Comparison of ENCODE assay signal across 26 cellular contexts in the genomic region with DNA sequence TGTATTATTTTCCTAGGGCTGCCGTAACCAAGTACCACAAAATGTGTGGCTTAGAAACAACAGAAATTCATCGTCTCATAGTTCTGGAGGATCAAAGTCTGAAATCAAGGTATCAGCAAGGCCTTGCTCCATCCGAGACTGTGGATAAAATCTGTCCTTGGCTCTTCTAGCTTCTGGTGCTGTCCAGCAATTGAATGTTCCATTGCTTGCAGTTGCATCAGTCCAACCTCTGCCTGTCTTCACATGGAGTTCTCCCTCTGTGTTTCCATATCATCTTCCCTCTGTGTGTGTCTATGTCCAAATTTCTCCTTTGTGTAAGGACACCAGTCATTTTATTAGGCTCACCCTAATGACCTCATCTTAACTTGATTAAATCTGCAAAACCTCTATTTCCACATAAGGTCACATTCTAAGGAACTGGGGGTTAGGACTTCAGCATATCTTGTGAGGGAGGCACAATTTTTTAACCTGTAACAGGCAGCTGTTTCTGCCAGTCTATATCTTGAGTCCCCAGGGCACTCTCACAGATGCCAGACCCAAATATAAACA.
DNase-seq lines count a peak whose midpoint lies in the region; ATAC-seq, FAIRE-seq and TF ChIP-seq lines count a peak whose summit lies in the region.
"Had no signal": no experiment of that assay in that cellular context is flagged by ENCODE, and none has a peak within 500 bp of the region (broad histone marks: within the 10 kb centered on the region; RNA-seq: fewer than 3 reads in every experiment).

No MANE protein-coding gene starts in this region.

- CTCF ChIA-PET in HEK293 (lab: Yijun Ruan, JAX): interaction anchor here (0.6 kb wide), 4 partner anchors 41 to 832 kb away, joined by 3 read pairs; no protein-coding TSS in a partner anchor

- no peak for ATAC-seq in GM19035 (IDR thresholded peaks at IDR 0.05; ENCODE audit: unreplicated experiment)
- ATAC-seq: HepG2; left colon; Right ventricle myocardium inferior; stimulated activated naive B cell treated with anti-CD40 and anti-IgM and Interleukin-4, amounts not matched to agents 10 μg/mL and 1 μg/mL and 100 μg/mL, for 72 hours had no signal

- H3K9me3 ChIP-seq in HEK293 (ENCODE audit: control insufficient read depth, insufficient read depth, low read depth, low read length) (no peaks in the 10 kb centered on the region), neutrophil (no peaks in the 10 kb centered on the region)
- H3K9me3 ChIP-seq: Caco-2 had no signal

- TF ChIP-seq CTCF in HEK293 (tag by site-specific recombination; IDR thresholded peaks at IDR 0.05) (no peak), choroid plexus epithelial cell (conservative IDR thresholded peaks at IDR 0.05; ENCODE audit: low read depth, low read length) (no peak), neutrophil (IDR thresholded peaks at IDR 0.05) (no peak)

- no peaks in the 10 kb centered on the region for H3K27me3 ChIP-seq in neutrophil

- H3K4me3 ChIP-seq in HEK293 (ENCODE audit: low read depth, low read length): no peak overlapping the region
- no peak overlapping the region for H3K4me3 ChIP-seq in choroid plexus epithelial cell (ENCODE audit: low read depth, low read length)
- no peak overlapping the region for H3K4me3 ChIP-seq in neutrophil (ENCODE audit: low read depth in 1 of 2, low read length in 1 of 2)
- H3K4me3 ChIP-seq: PC-9 had no signal

- H3K27ac ChIP-seq in HEK293 (ENCODE audit: extremely low read depth, low read depth, low read length) (no peak overlapping the region), neutrophil (peak overlapping the region; percentile 79)
- H3K27ac ChIP-seq: PC-9 had no signal

- H3K36me3 ChIP-seq in HEK293 (ENCODE audit: control insufficient read depth in 2 of 2, insufficient read depth in 1 of 2, low read length in 2 of 2) (no peaks in the 10 kb centered on the region), neutrophil (no peaks in the 10 kb centered on the region)

- no peaks in the 10 kb centered on the region for H3K4me1 ChIP-seq in HEK293 (ENCODE audit: control insufficient read depth, insufficient read depth, low read length)
- H3K4me1 ChIP-seq in neutrophil (ENCODE audit: control insufficient read depth in 1 of 2, insufficient read depth in 1 of 2, low read depth in 1 of 2, low read length in 1 of 2): peaks cover 64 to 67% of the 10 kb centered on the region in 2 experiments
- H3K4me1 ChIP-seq: Caco-2 had no signal

- DNase-seq in SW480 (ENCODE audit: low spot score) (peak; percentile 23), choroid plexus epithelial cell (ENCODE audit: low read depth) (peak; percentile 35), NCI-H524 treated with DMSO at 0.1 percent for 48 hours (lab: John Stamatoyannopoulos, UW) (no peak), urothelium cell line (ENCODE audit: low spot score) (no peak)
- DNase-seq: activated B cell treated with CpG ODN at 0.5 μM for 24 hours; activated CD4-positive, alpha-beta T cell treated with anti-CD3 and anti-CD28 coated beads, Interleukin-2, amount 10 ng/mL, durations not matched to agents 7 days and 5 days; activated gamma-delta T cell treated with Interleukin-2 at 50 U/mL for 16 hours; activated T-cell treated with anti-CD3 and anti-CD28 coated beads, Interleukin-2, amount 50 U/mL, for 24 hours; Caco-2; left colon; mammary epithelial cell; NCI-H1694; NCI-H2171; NCI-H510A treated with DMSO at 0.1 percent for 48 hours; PC-9; small intestine; stimulated activated naive B cell treated with anti-CD40 and anti-IgM and Interleukin-4, amounts not matched to agents 10 μg/mL and 1 μg/mL and 100 μg/mL, for 72 hours; substantia nigra; T-helper 9 cell had no signal

- POLR2A ChIA-PET in HEK293 (lab: Yijun Ruan, JAX): no interaction called here

- no peak for FAIRE-seq in urothelium cell line (lab: Jason Lieb, UNC)
- FAIRE-seq: endothelial cell of umbilical vein, G401.6, HepG2, small intestine had no signal

TF ChIP-seq in HEK293, 187 proteins besides CTCF, POLR2A, EP300 and RAD21:
- TF ChIP-seq ZNF791 (tag by site-specific recombination; IDR thresholded peaks at IDR 0.05): no peak
- no peak for TF ChIP-seq SCRT2 (tag by site-specific recombination; IDR thresholded peaks at IDR 0.05)
- TF ChIP-seq ZBTB17 (tag by site-specific recombination; IDR thresholded peaks at IDR 0.05): peak; percentile 30; the same call in 1 of the 2 replicates
- TF ChIP-seq, protein P1, sequence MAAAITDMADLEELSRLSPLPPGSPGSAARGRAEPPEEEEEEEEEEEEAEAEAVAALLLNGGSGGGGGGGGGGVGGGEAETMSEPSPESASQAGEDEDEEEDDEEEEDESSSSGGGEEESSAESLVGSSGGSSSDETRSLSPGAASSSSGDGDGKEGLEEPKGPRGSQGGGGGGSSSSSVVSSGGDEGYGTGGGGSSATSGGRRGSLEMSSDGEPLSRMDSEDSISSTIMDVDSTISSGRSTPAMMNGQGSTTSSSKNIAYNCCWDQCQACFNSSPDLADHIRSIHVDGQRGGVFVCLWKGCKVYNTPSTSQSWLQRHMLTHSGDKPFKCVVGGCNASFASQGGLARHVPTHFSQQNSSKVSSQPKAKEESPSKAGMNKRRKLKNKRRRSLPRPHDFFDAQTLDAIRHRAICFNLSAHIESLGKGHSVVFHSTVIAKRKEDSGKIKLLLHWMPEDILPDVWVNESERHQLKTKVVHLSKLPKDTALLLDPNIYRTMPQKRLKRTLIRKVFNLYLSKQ (tag by site-specific recombination; IDR thresholded peaks at IDR 0.05; ENCODE audit: borderline replicate concordance): no peak
- TF ChIP-seq, protein P2, sequence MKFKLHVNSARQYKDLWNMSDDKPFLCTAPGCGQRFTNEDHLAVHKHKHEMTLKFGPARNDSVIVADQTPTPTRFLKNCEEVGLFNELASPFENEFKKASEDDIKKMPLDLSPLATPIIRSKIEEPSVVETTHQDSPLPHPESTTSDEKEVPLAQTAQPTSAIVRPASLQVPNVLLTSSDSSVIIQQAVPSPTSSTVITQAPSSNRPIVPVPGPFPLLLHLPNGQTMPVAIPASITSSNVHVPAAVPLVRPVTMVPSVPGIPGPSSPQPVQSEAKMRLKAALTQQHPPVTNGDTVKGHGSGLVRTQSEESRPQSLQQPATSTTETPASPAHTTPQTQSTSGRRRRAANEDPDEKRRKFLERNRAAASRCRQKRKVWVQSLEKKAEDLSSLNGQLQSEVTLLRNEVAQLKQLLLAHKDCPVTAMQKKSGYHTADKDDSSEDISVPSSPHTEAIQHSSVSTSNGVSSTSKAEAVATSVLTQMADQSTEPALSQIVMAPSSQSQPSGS (tag by site-specific recombination; IDR thresholded peaks at IDR 0.05; ENCODE audit: low read depth): peak; percentile 26; the same call in 1 of the 2 replicates
- TF ChIP-seq ZNF549 (tag by site-specific recombination; IDR thresholded peaks at IDR 0.05): peak; percentile 48; the same call in 1 of the 2 replicates
- TF ChIP-seq, protein P3, sequence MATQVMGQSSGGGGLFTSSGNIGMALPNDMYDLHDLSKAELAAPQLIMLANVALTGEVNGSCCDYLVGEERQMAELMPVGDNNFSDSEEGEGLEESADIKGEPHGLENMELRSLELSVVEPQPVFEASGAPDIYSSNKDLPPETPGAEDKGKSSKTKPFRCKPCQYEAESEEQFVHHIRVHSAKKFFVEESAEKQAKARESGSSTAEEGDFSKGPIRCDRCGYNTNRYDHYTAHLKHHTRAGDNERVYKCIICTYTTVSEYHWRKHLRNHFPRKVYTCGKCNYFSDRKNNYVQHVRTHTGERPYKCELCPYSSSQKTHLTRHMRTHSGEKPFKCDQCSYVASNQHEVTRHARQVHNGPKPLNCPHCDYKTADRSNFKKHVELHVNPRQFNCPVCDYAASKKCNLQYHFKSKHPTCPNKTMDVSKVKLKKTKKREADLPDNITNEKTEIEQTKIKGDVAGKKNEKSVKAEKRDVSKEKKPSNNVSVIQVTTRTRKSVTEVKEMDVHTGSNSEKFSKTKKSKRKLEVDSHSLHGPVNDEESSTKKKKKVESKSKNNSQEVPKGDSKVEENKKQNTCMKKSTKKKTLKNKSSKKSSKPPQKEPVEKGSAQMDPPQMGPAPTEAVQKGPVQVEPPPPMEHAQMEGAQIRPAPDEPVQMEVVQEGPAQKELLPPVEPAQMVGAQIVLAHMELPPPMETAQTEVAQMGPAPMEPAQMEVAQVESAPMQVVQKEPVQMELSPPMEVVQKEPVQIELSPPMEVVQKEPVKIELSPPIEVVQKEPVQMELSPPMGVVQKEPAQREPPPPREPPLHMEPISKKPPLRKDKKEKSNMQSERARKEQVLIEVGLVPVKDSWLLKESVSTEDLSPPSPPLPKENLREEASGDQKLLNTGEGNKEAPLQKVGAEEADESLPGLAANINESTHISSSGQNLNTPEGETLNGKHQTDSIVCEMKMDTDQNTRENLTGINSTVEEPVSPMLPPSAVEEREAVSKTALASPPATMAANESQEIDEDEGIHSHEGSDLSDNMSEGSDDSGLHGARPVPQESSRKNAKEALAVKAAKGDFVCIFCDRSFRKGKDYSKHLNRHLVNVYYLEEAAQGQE (tag by site-specific recombination; IDR thresholded peaks at IDR 0.05): peak; percentile 95
- TF ChIP-seq SP3 (tag by site-specific recombination; IDR thresholded peaks at IDR 0.05): no peak

Comparison
In these comparisons a context has a peak if more than half of its experiments do, and no peak if none do; other contexts are left out.
1. DNase-seq: peak in SW480 (single experiment) and choroid plexus epithelial cell (single experiment); none in NCI-H524 treated with DMSO at 0.1 percent for 48 hours (single experiment) and urothelium cell line (single experiment).